8 cellular contexts compared by ENCODE assay signal in the genomic region with DNA sequence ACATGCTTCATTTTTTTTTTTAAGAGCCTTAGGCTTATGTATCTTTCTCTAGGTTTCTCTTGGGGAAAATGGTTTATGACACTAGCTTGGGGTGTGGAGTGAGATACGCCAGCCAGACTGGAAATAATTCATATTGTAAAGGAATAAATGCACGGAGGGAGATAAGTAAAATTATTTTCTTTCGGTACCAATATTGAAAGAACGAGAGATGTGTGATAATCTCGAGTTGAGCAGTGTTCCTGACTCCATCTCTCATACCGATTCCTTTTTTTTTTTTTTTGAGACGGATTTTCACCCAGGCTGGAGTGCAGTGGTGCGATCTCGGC. TPM values are rescaled to one million over a fixed set of nuclear protein-coding genes. Genes with fewer than 3 reads are reported as not detected.
DNase-seq lines count a peak whose midpoint lies in the region; ATAC-seq and TF ChIP-seq lines count a peak whose summit lies in the region.

No MANE protein-coding gene starts in this region.

- DNase-seq in HFFc6: no peak
- DNase-seq in activated T-helper 1 cell treated with anti-CD3 and anti-CD28 coated beads, Interleukin-12 subunit alpha, Interleukin-12 subunit beta, Interleukin-2, Interleukin-4 antibody, amounts not matched to agents 30 ng/mL and 10 ng/mL and 1 ng/mL, durations not matched to agents 14 hours and 24 hours and 36 hours (ENCODE audit: low spot score): no peak
- DNase-seq in spleen: no peak
- DNase-seq in GM10248 (ENCODE audit: extremely low spot score): no peak
- DNase-seq in stimulated activated CD4-positive, alpha-beta T cell treated with anti-CD3 and anti-CD28 coated beads, Interleukin-12 subunit alpha, Interleukin-12 subunit beta, amount 100 ng/mL, for 4 hours: no peak
- no peak for DNase-seq in posterior vena cava (ENCODE audit: low spot score)

- peaks cover 2% of the 10 kb centered on the region for H3K27me3 Mint-ChIP-seq in HFFc6 (ENCODE audit: insufficient read depth)
- H3K27me3 Mint-ChIP-seq in activated T-helper 1 cell treated with anti-CD3 and anti-CD28 coated beads, Interleukin-12 subunit alpha, Interleukin-12 subunit beta, Interleukin-2, Interleukin-4 antibody, amounts not matched to agents 30 ng/mL and 10 ng/mL and 1 ng/mL, durations not matched to agents 14 hours and 24 hours and 36 hours (ENCODE audit: insufficient read depth): no peaks in the 10 kb centered on the region

- no peak for ATAC-seq in HG03025 (IDR thresholded peaks at IDR 0.05; ENCODE audit: low FRiP score, unreplicated experiment)

- peak overlapping the region; percentile 85 for H3K4me3 ChIP-seq in iPS-11a (ENCODE audit: low read depth, low read length)
- peak overlapping the region; percentile 78 to 99 (median 95) for H3K4me3 ChIP-seq in spleen

- 2 to 5% (median 3%) methylated on average over 9 of the region's 9 CpGs for WGBS in spleen, 5 donors

- H3K27ac Mint-ChIP-seq in HFFc6: peak overlapping the region; percentile 90
- H3K27ac Mint-ChIP-seq in activated T-helper 1 cell treated with anti-CD3 and anti-CD28 coated beads, Interleukin-12 subunit alpha, Interleukin-12 subunit beta, Interleukin-2, Interleukin-4 antibody, amounts not matched to agents 30 ng/mL and 10 ng/mL and 1 ng/mL, durations not matched to agents 14 hours and 24 hours and 36 hours: peak overlapping the region; percentile 99

- peak overlapping the region; percentile 95 for H3K4me3 Mint-ChIP-seq in HFFc6
- H3K4me3 Mint-ChIP-seq in activated T-helper 1 cell treated with anti-CD3 and anti-CD28 coated beads, Interleukin-12 subunit alpha, Interleukin-12 subunit beta, Interleukin-2, Interleukin-4 antibody, amounts not matched to agents 30 ng/mL and 10 ng/mL and 1 ng/mL, durations not matched to agents 14 hours and 24 hours and 36 hours: peak overlapping the region; percentile 99

- no peak for TF ChIP-seq POLR2A in spleen (IDR thresholded peaks at IDR 0.05)

- H3K9me3 ChIP-seq in spleen: no peaks in the 10 kb centered on the region

- intact Hi-C loops in activated T-helper 1 cell treated with anti-CD3 and anti-CD28 coated beads, Interleukin-12 subunit alpha, Interleukin-12 subunit beta, Interleukin-2, Interleukin-4 antibody, amounts not matched to agents 30 ng/mL and 10 ng/mL and 1 ng/mL, durations not matched to agents 14 hours and 24 hours and 36 hours (cut with micrococcal nuclease): loop anchor here (1.0 to 5.0 kb wide), 5 partner anchors 35 to 975 kb away; partner anchors contain the start of genes DIMT1 and ZSWIM6
- intact Hi-C loops in spleen (cut with DNase I; ENCODE audit: low total_unique reads): loop anchor here (10.0 kb wide), 1 partner anchor 97 kb away; the partner anchor contains the start of gene DIMT1
- intact Hi-C loops in posterior vena cava (cut with DNase I): no loop called here

- peak overlapping the region; percentile 87 to 98 (median 94) for H3K27ac ChIP-seq in spleen

- no peak for TF ChIP-seq CTCF in HFFc6 (IDR thresholded peaks at IDR 0.05)
- TF ChIP-seq CTCF in spleen (IDR thresholded peaks at IDR 0.05 in 8 of 11, conservative IDR thresholded peaks at IDR 0.05 in 3 of 11): no peak
- no peak for TF ChIP-seq CTCF in GM10248 (IDR thresholded peaks at IDR 0.05; ENCODE audit: control extremely low read depth, extremely low read depth, low read depth, missing control alignments)

- peaks cover 15 to 65% (median 55%) of the 10 kb centered on the region in 6 donors for H3K4me1 ChIP-seq in spleen

- peaks cover 56% of the 10 kb centered on the region for H3K4me1 Mint-ChIP-seq in HFFc6 (ENCODE audit: low read depth)
- H3K4me1 Mint-ChIP-seq in activated T-helper 1 cell treated with anti-CD3 and anti-CD28 coated beads, Interleukin-12 subunit alpha, Interleukin-12 subunit beta, Interleukin-2, Interleukin-4 antibody, amounts not matched to agents 30 ng/mL and 10 ng/mL and 1 ng/mL, durations not matched to agents 14 hours and 24 hours and 36 hours (ENCODE audit: low read depth): peaks cover 68% of the 10 kb centered on the region

- CTCF ChIA-PET in GM10248 (lab: Yijun Ruan, JAX): interaction anchor here (1.0 to 2.7 kb wide), 2 partner anchors 10 to 12 kb away, joined by 3 to 12 read pairs; no protein-coding TSS in a partner anchor

- POLR2A ChIA-PET in GM10248 (lab: Yijun Ruan, JAX): no interaction called here

- H3K27me3 ChIP-seq in spleen (replicated peaks in 1 of 7): no peaks in the 10 kb centered on the region

- no peaks in the 10 kb centered on the region for H3K9me3 Mint-ChIP-seq in HFFc6
- no peaks in the 10 kb centered on the region for H3K9me3 Mint-ChIP-seq in activated T-helper 1 cell treated with anti-CD3 and anti-CD28 coated beads, Interleukin-12 subunit alpha, Interleukin-12 subunit beta, Interleukin-2, Interleukin-4 antibody, amounts not matched to agents 30 ng/mL and 10 ng/mL and 1 ng/mL, durations not matched to agents 14 hours and 24 hours and 36 hours

- no peaks in the 10 kb centered on the region for H3K36me3 ChIP-seq in spleen

- H3K36me3 Mint-ChIP-seq in HFFc6 (ENCODE audit: low read depth): peaks cover 16% of the 10 kb centered on the region
- peaks cover 49% of the 10 kb centered on the region for H3K36me3 Mint-ChIP-seq in activated T-helper 1 cell treated with anti-CD3 and anti-CD28 coated beads, Interleukin-12 subunit alpha, Interleukin-12 subunit beta, Interleukin-2, Interleukin-4 antibody, amounts not matched to agents 30 ng/mL and 10 ng/mL and 1 ng/mL, durations not matched to agents 14 hours and 24 hours and 36 hours (ENCODE audit: low read depth)

RNA-seq across cellular contexts. Expression of gene KIF2A, which starts 1.3 kb away (rescaled TPM):
- total RNA-seq in HFFc6 (2021; fragmentation: NEBNext Ultra II Directional; extraction: Animal tissue kit (Norgen Biotek cat#: 25700)): 10 to 100 TPM; 39.9 to 54.0 (median 49.3) TPM
- total RNA-seq in activated T-helper 1 cell treated with anti-CD3 and anti-CD28 coated beads, Interleukin-12 subunit alpha, Interleukin-12 subunit beta, Interleukin-2, Interleukin-4 antibody, amounts not matched to agents 30 ng/mL and 10 ng/mL and 1 ng/mL, durations not matched to agents 14 hours and 24 hours and 36 hours: 235 and 240 TPM in 2 replicates
- total RNA-seq in spleen: 10 to 100 TPM; 40.9 to 66.7 (median 48.0) TPM
- 1 to 10 TPM; 4.3 to 7.0 (median 4.5) TPM for polyA plus RNA-seq in spleen
- total RNA-seq in posterior vena cava: 10 to 100 TPM; 32.3 to 40.2 TPM

Comparison
In these comparisons a context has a peak if more than half of its experiments do, and no peak if none do; other contexts are left out.
1. intact Hi-C loops: an anchor here in activated T-helper 1 cell treated with anti-CD3 and anti-CD28 coated beads, Interleukin-12 subunit alpha, Interleukin-12 subunit beta, Interleukin-2, Interleukin-4 antibody, amounts not matched to agents 30 ng/mL and 10 ng/mL and 1 ng/mL, durations not matched to agents 14 hours and 24 hours and 36 hours (1.0 to 5.0 kb wide) and spleen (10.0 kb wide); none called in posterior vena cava.